In the genomic region with DNA sequence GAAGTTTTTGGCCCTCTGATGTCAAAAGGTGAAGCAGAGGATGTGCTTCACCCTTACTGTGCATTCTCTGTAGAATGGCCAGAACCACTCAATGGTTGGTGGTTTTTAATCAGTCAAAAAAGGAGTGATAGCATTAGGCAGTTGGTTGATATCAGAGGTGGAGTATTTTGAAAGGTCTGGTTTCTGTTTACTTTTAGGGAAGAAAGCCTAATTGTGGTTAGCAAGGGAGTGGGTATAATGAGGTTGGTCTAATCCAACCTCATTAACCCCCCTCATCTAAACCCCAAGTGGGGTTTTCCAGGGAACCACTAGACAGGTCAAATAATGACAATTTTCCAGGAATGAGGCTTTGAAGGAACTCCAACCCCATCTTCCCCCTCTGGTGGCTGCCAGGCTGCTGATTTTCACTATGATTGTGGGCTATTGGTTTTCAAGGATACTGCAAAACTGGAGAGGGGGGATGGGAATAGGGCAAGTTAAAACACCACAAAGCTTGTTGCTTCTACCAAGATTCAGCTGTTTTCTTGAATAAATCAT, we compare ENCODE assay signal across 16 cellular contexts. TPM values are rescaled to one million over a fixed set of nuclear protein-coding genes. Genes with fewer than 3 reads are reported as not detected.
"Had no signal": no experiment of that assay in that cellular context is flagged by ENCODE, and none has a peak within 500 bp of the region (broad histone marks: within the 10 kb centered on the region; RNA-seq: fewer than 3 reads in every experiment).

No MANE protein-coding gene starts in this region.

- H3K4me3 ChIP-seq: coronary artery, heart left ventricle, left lung, ovary, thoracic aorta had no signal

- H3K4me1 Mint-ChIP-seq: neural crest cell had no signal

- H3K27ac Mint-ChIP-seq: activated naive CD4-positive, alpha-beta T cell treated with anti-CD3 and anti-CD28 coated beads, Interleukin-2, amount 10 ng/mL, durations not matched to agents 7 days and 5 days; activated T-helper 2 cell treated with anti-CD3 and anti-CD28 coated beads, Interferon-gamma antibody, Interleukin-2, Interleukin-4, amounts not matched to agents 10 μg/mL and 5 μg/mL and 100 μg/mL, durations not matched to agents 14 hours and 24 hours and 36 hours; stimulated activated naive CD8-positive, alpha-beta T cell treated with anti-CD3 and anti-CD28 coated beads, Interleukin-15, Interleukin-2, amounts not matched to agents 100 ng/mL and 50 ng/mL, for 24 hours; WTC11 had no signal

- H3K4me1 ChIP-seq: heart left ventricle, left lung had no signal

- H3K27me3 ChIP-seq: heart left ventricle, left lung, ovary had no signal

- H3K9me3 ChIP-seq: heart left ventricle, left lung, ovary, thoracic aorta had no signal

- DNase-seq: activated CD4-positive, alpha-beta T cell treated with anti-CD3 and anti-CD28 coated beads for 48 hours; activated naive CD4-positive, alpha-beta T cell treated with anti-CD3 and anti-CD28 coated beads, Interleukin-2, amount 10 ng/mL, durations not matched to agents 7 days and 5 days; caudate nucleus; effector CD4-positive, alpha-beta T cell; foreskin melanocyte; heart left ventricle; left lung; ovary; stimulated activated CD4-positive, alpha-beta T cell treated with anti-CD3 and anti-CD28 coated beads, Interleukin-12 subunit alpha, Interleukin-12 subunit beta, amount 100 ng/mL, for 4 hours had no signal

- H3K36me3 Mint-ChIP-seq: activated naive CD4-positive, alpha-beta T cell treated with anti-CD3 and anti-CD28 coated beads, Interleukin-2, amount 10 ng/mL, durations not matched to agents 7 days and 5 days; WTC11 had no signal

- H3K9me3 Mint-ChIP-seq: activated naive CD4-positive, alpha-beta T cell treated with anti-CD3 and anti-CD28 coated beads, Interleukin-2, amount 10 ng/mL, durations not matched to agents 7 days and 5 days; neural crest cell; stimulated activated naive CD8-positive, alpha-beta T cell treated with anti-CD3 and anti-CD28 coated beads, Interleukin-15, Interleukin-2, amounts not matched to agents 100 ng/mL and 50 ng/mL, for 24 hours had no signal

- H3K27ac ChIP-seq: coronary artery, heart left ventricle, left lung, ovary, thoracic aorta had no signal

- H3K36me3 ChIP-seq: heart left ventricle, left lung, ovary, thoracic aorta had no signal

- H3K4me3 Mint-ChIP-seq: activated naive CD4-positive, alpha-beta T cell treated with anti-CD3 and anti-CD28 coated beads, Interleukin-2, amount 10 ng/mL, durations not matched to agents 7 days and 5 days; neural crest cell; stimulated activated naive CD8-positive, alpha-beta T cell treated with anti-CD3 and anti-CD28 coated beads, Interleukin-15, Interleukin-2, amounts not matched to agents 100 ng/mL and 50 ng/mL, for 24 hours; WTC11 had no signal

RNA-seq across cellular contexts. Expression of gene ZNF662, which starts 10.5 kb away (rescaled TPM):
- total RNA-seq: neural crest cell had no signal

RNA-seq across cellular contexts. Expression of gene CYP8B1, which starts 19.7 kb away (rescaled TPM):
- total RNA-seq: activated T-helper 2 cell treated with anti-CD3 and anti-CD28 coated beads, Interferon-gamma antibody, Interleukin-2, Interleukin-4, amounts not matched to agents 10 μg/mL and 5 μg/mL and 100 μg/mL, durations not matched to agents 14 hours and 24 hours and 36 hours; left lung; mesenteric fat pad; neural crest cell; thoracic aorta had no signal
